In the genomic region with DNA sequence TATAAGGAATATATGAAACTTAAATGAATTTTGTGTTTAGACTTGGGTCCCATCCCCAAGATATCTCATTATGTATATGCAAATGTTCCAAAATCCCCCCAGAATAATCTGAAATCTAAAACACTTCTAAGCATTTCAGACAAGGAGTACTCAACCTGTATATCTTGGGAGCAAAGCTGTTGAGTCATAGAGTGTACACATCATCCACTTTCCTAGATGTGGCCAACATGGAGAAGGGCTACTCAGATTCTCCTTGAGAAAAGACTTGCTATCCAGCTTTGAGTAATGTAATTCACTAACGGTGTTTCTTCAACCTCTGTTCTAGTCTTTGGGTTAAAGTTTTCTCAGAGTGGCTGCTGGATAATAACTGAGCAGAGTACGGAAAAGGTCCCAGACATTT, we compare ENCODE assay signal across 26 cellular contexts.
DNase-seq lines count a peak whose midpoint lies in the region; ATAC-seq, FAIRE-seq and TF ChIP-seq lines count a peak whose summit lies in the region.
"Had no signal": no experiment of that assay in that cellular context is flagged by ENCODE, and none has a peak within 500 bp of the region (broad histone marks: within the 10 kb centered on the region; RNA-seq: fewer than 3 reads in every experiment).

No MANE protein-coding gene starts in this region.

- no peaks in the 10 kb centered on the region for H3K36me3 ChIP-seq in PC-3 (ENCODE audit: low read depth, low read length)
- H3K36me3 ChIP-seq in bronchial epithelial cell (ENCODE audit: control insufficient read depth, insufficient read depth, low read length), result no peaks in the 10 kb centered on the region
- H3K36me3 ChIP-seq in SJCRH30, result no peaks in the 10 kb centered on the region
- H3K36me3 ChIP-seq: BE2C; BLaER1 treated with 17β-estradiol and CSF1 and Interleukin-3, amounts not matched to agents 10 nM and 100 nM; HAP-1 had no signal

- H3K4me3 ChIP-seq in PC-3 (ENCODE audit: low read length) (no peak overlapping the region), bronchial epithelial cell (ENCODE audit: low read depth, low read length) (no peak overlapping the region), SJCRH30 (no peak overlapping the region)
- H3K4me3 ChIP-seq: A549; BLaER1 treated with 17β-estradiol and CSF1 and Interleukin-3, amounts not matched to agents 10 nM and 100 nM; HAP-1 had no signal

- H3K27me3 ChIP-seq in PC-3 (ENCODE audit: low read length) (no peaks in the 10 kb centered on the region), bronchial epithelial cell (ENCODE audit: control insufficient read depth, insufficient read depth, low read length) (no peaks in the 10 kb centered on the region), foreskin keratinocyte (no peaks in the 10 kb centered on the region), SJCRH30 (no peaks in the 10 kb centered on the region)
- H3K27me3 ChIP-seq: BE2C; BLaER1 treated with 17β-estradiol and CSF1 and Interleukin-3, amounts not matched to agents 10 nM and 100 nM had no signal

- H3K9me2 ChIP-seq in PC-3 (replicated peaks; ENCODE audit: low read length), result no peaks in the 10 kb centered on the region

- ATAC-seq in PC-3, result peak; percentile 50; the same call in 1 of the 2 replicates
- peak; percentile 14 for ATAC-seq in foreskin keratinocyte
- ATAC-seq in GM19463 (IDR thresholded peaks at IDR 0.05; ENCODE audit: unreplicated experiment), result no peak
- ATAC-seq in GM18520 (IDR thresholded peaks at IDR 0.05; ENCODE audit: unreplicated experiment), result no peak
- ATAC-seq in HG02981 (IDR thresholded peaks at IDR 0.05; ENCODE audit: unreplicated experiment), result no peak
- ATAC-seq: A549 had no signal

- no peaks in the 10 kb centered on the region for H3K4me1 ChIP-seq in PC-3 (ENCODE audit: insufficient read depth, low read length)
- no peaks in the 10 kb centered on the region for H3K4me1 ChIP-seq in foreskin keratinocyte
- no peaks in the 10 kb centered on the region for H3K4me1 ChIP-seq in SJCRH30
- H3K4me1 ChIP-seq: A549; BE2C; BLaER1 treated with 17β-estradiol and CSF1 and Interleukin-3, amounts not matched to agents 10 nM and 100 nM; HAP-1 had no signal

- no peak overlapping the region for H3K9ac ChIP-seq in PC-3 (ENCODE audit: low read length)
- H3K9ac ChIP-seq: BLaER1 treated with 17β-estradiol and CSF1 and Interleukin-3, amounts not matched to agents 10 nM and 100 nM had no signal

- CTCF ChIA-PET in PC-3 (lab: Charles Lee), result no interaction called here

- H3F3A ChIP-seq in PC-3 (ENCODE audit: low read length, unreplicated experiment), result no peaks in the 10 kb centered on the region

- no peak for FAIRE-seq in bronchial epithelial cell (lab: Jason Lieb, UNC)
- FAIRE-seq: A549, D721Med, G401.6, GM12892, GM19239, H54 had no signal

- no TSS peak for BruUV-seq in PC-3 (replicated peaks; lab: Mats Ljungman, UMichigan)

- H4K20me1 ChIP-seq in PC-3 (ENCODE audit: low read length), result no peaks in the 10 kb centered on the region
- H4K20me1 ChIP-seq: BLaER1 treated with 17β-estradiol and CSF1 and Interleukin-3, amounts not matched to agents 10 nM and 100 nM had no signal

- no peak for TF ChIP-seq CTCF in PC-3 (conservative IDR thresholded peaks at IDR 0.05; ENCODE audit: low read depth, low read length)
- TF ChIP-seq CTCF in bronchial epithelial cell (IDR thresholded peaks at IDR 0.05; ENCODE audit: insufficient read depth, low read length, severe bottlenecking), result no peak
- TF ChIP-seq CTCF in foreskin keratinocyte (conservative IDR thresholded peaks at IDR 0.05), result no peak

- peak; percentile 34 for DNase-seq in ELR (ENCODE audit: low read depth)
- DNase-seq in PC-3, result peak; percentile 21
- DNase-seq in bronchial epithelial cell (ENCODE audit: low read depth), result peak; percentile 38
- no peak for DNase-seq in foreskin keratinocyte
- DNase-seq in SJCRH30, result no peak
- DNase-seq: 8988T; ACHN; AML-193; BE2C; CD4-positive, alpha-beta T cell; CD8-positive, alpha-beta memory T cell; DMS 273 treated with DMSO at 0.1 percent for 48 hours; DMS79; GOT3; HFFc6 had no signal

- H3K9me3 ChIP-seq in PC-3 (ENCODE audit: low read length) (no peaks in the 10 kb centered on the region), SJCRH30 (replicated peaks) (no peaks in the 10 kb centered on the region)
- H3K9me3 ChIP-seq: A549, BE2C, HAP-1 had no signal

- H2AFZ ChIP-seq in PC-3 (ENCODE audit: low read length), result no peak overlapping the region

- no peak overlapping the region for H3K4me2 ChIP-seq in PC-3 (ENCODE audit: low read length)
- H3K4me2 ChIP-seq: A549; BLaER1 treated with 17β-estradiol and CSF1 and Interleukin-3, amounts not matched to agents 10 nM and 100 nM had no signal

- no peaks in the 10 kb centered on the region for H3K79me2 ChIP-seq in PC-3 (ENCODE audit: low read length)

- POLR2A ChIA-PET in PC-3 (lab: Charles Lee; ENCODE audit: unreplicated experiment), result no interaction called here

- H3K27ac ChIP-seq in PC-3 (ENCODE audit: low read length), result no peak overlapping the region
- H3K27ac ChIP-seq in foreskin keratinocyte, result no peak overlapping the region
- H3K27ac ChIP-seq in SJCRH30, result no peak overlapping the region
- H3K27ac ChIP-seq: A549; BLaER1 treated with 17β-estradiol and CSF1 and Interleukin-3, amounts not matched to agents 10 nM and 100 nM had no signal

- intact Hi-C loops in PC-3 (cut with micrococcal nuclease), result loop anchor here (5.0 kb wide), 1 partner anchor 490 kb away; no protein-coding TSS in a partner anchor

Comparison
In these comparisons a context has a peak if more than half of its experiments do, and no peak if none do; other contexts are left out.
1. DNase-seq: peak in ELR (single experiment), PC-3 (single experiment) and bronchial epithelial cell (single experiment); none in foreskin keratinocyte (0 of 2) and SJCRH30 (0 of 2).
2. ATAC-seq: peak in PC-3 (single experiment) and foreskin keratinocyte (single experiment); none in GM19463 (single experiment), GM18520 (single experiment) and HG02981 (single experiment).